Comparison of ENCODE assay signal across 8 cellular contexts in genomic region chr19:42423462-42424344, GRCh38. TPM values are rescaled to one million over a fixed set of nuclear protein-coding genes. Genes with fewer than 3 reads are reported as not detected.
DNase-seq lines count a peak whose midpoint lies in the region; ATAC-seq and TF ChIP-seq lines count a peak whose summit lies in the region.

No MANE protein-coding gene starts in this region.

- no peaks in the 10 kb centered on the region for H3K27me3 Mint-ChIP-seq in activated naive CD8-positive, alpha-beta T cell
- H3K27me3 Mint-ChIP-seq in glutamatergic neuron (ENCODE audit: unreplicated experiment): peaks cover 21% of the 10 kb centered on the region

- H2AFZ ChIP-seq in Karpas-422 (ENCODE audit: low read length) (peak overlapping the region; percentile 60; the same call in 1 of the 2 replicates), osteoblast (ENCODE audit: low read length) (peak overlapping the region; percentile 92)

- ATAC-seq in GM21723 (IDR thresholded peaks at IDR 0.05; ENCODE audit: unreplicated experiment) (peak; percentile 84), SK-N-SH treated with all-trans-retinoic acid at 6 μM for 48 hours (peak; percentile 99)

- H4K20me1 ChIP-seq in Karpas-422 (ENCODE audit: insufficient read depth, low read depth, low read length) (peaks cover 24% of the 10 kb centered on the region; the same call in 1 of the 2 replicates), osteoblast (ENCODE audit: insufficient read depth, low read length) (peaks cover 15% of the 10 kb centered on the region)

- H3K4me2 ChIP-seq in Karpas-422 (ENCODE audit: low read depth, low read length, poor library complexity, severe bottlenecking) (peak overlapping the region; percentile 73), osteoblast (ENCODE audit: insufficient read depth, low read length) (peak overlapping the region; percentile 95)

- no peaks in the 10 kb centered on the region for H3K9me3 Mint-ChIP-seq in activated naive CD8-positive, alpha-beta T cell (ENCODE audit: low read depth)
- H3K9me3 Mint-ChIP-seq in glutamatergic neuron (ENCODE audit: unreplicated experiment): peaks cover 18% of the 10 kb centered on the region

- H3K9me3 ChIP-seq in Karpas-422 (ENCODE audit: low read length): no peaks in the 10 kb centered on the region
- no peaks in the 10 kb centered on the region for H3K9me3 ChIP-seq in osteoblast (ENCODE audit: low read depth, low read length)

- H3K9me2 ChIP-seq in Karpas-422 (replicated peaks; ENCODE audit: insufficient read depth, low read length): no peaks in the 10 kb centered on the region

- H3K4me1 ChIP-seq in Karpas-422 (ENCODE audit: low read length) (peaks cover 31% of the 10 kb centered on the region), osteoblast (ENCODE audit: insufficient read depth, low read length) (peaks cover 20% of the 10 kb centered on the region)

- H3K4me3 ChIP-seq in Karpas-422 (ENCODE audit: low read length) (peak overlapping the region; percentile 78), osteoblast (ENCODE audit: insufficient read depth, low read length) (peak overlapping the region; percentile 81)

- H3K36me3 Mint-ChIP-seq in activated naive CD8-positive, alpha-beta T cell: no peaks in the 10 kb centered on the region
- H3K36me3 Mint-ChIP-seq in glutamatergic neuron (ENCODE audit: unreplicated experiment): no peaks in the 10 kb centered on the region

- H3K36me3 ChIP-seq in Karpas-422 (ENCODE audit: insufficient read depth, low read length) (peaks cover 1% of the 10 kb centered on the region; the same call in 1 of the 2 replicates), osteoblast (ENCODE audit: insufficient read depth, low read length) (no peaks in the 10 kb centered on the region)

- H3K9ac ChIP-seq in Karpas-422 (ENCODE audit: low read length): peak overlapping the region; percentile 88

- peak overlapping the region; percentile 97 for H3K4me3 Mint-ChIP-seq in activated naive CD8-positive, alpha-beta T cell
- peak overlapping the region; percentile 98 for H3K4me3 Mint-ChIP-seq in glutamatergic neuron (ENCODE audit: unreplicated experiment)

- H3K27me3 ChIP-seq in Karpas-422 (ENCODE audit: low read length) (no peaks in the 10 kb centered on the region), osteoblast (ENCODE audit: insufficient read depth, low read length) (no peaks in the 10 kb centered on the region)

- peaks cover 35% of the 10 kb centered on the region for H3K4me1 Mint-ChIP-seq in activated naive CD8-positive, alpha-beta T cell (ENCODE audit: low read depth)
- H3K4me1 Mint-ChIP-seq in glutamatergic neuron (ENCODE audit: low read depth, unreplicated experiment): peaks cover 36% of the 10 kb centered on the region

- DNase-seq in DMS79 treated with DMSO at 0.1 percent for 48 hours (lab: John Stamatoyannopoulos, UW): peak; percentile 86
- peak; percentile 99 for DNase-seq in Karpas-422
- DNase-seq in glutamatergic neuron: peak; percentile 90
- peak; percentile 99 for DNase-seq in osteoblast (ENCODE audit: insufficient read length, low spot score, missing footprints)

- peak overlapping the region; percentile 89 for H3K27ac Mint-ChIP-seq in activated naive CD8-positive, alpha-beta T cell
- H3K27ac Mint-ChIP-seq in glutamatergic neuron (ENCODE audit: unreplicated experiment): peak overlapping the region; percentile 95

- peak overlapping the region; percentile 92 for H3K27ac ChIP-seq in Karpas-422 (ENCODE audit: low read length)
- H3K27ac ChIP-seq in osteoblast (ENCODE audit: low read depth, low read length): no peak overlapping the region
- H3K27ac ChIP-seq in temporal lobe (ENCODE audit: low read depth, low read length): peak overlapping the region; percentile 79

- H3K79me2 ChIP-seq in Karpas-422 (ENCODE audit: low read length): peaks cover 34% of the 10 kb centered on the region
- no peaks in the 10 kb centered on the region for H3K79me2 ChIP-seq in osteoblast (ENCODE audit: insufficient read depth, low read length)

- TF ChIP-seq CTCF in glutamatergic neuron (IDR thresholded peaks at IDR 0.05; ENCODE audit: partially characterized antibody, unreplicated experiment) (no peak), osteoblast (IDR thresholded peaks at IDR 0.05; ENCODE audit: extremely low read depth, low read depth, low read length) (no peak)

TF ChIP-seq in SK-N-SH treated with all-trans-retinoic acid at 6 μM for 48 hours, 23 proteins besides CTCF, POLR2A, EP300 and RAD21:
- no peak for TF ChIP-seq ISL1 (CRISPR knock-in tag; IDR thresholded peaks at IDR 0.05)

RNA-seq across cellular contexts. Expression of gene LIPE, which starts 3.5 kb away (rescaled TPM):
- 16.3 and 50.6 TPM in 2 replicates for total RNA-seq in Karpas-422 (2014; rRNA removed; shearing (Covaris generic); ENCODE audit: low replicate concordance)
- total RNA-seq in glutamatergic neuron (ENCODE audit: unreplicated experiment) (39.0 TPM), osteoblast (1.8 and 2.7 TPM in 2 replicates), temporal lobe (6.9 TPM)

RNA-seq across cellular contexts. Expression of gene CXCL17, which starts 19.0 kb away (rescaled TPM):
- total RNA-seq in Karpas-422 (2014; rRNA removed; shearing (Covaris generic); ENCODE audit: low replicate concordance): not detected in 2 replicates
- total RNA-seq in glutamatergic neuron (ENCODE audit: unreplicated experiment): not detected
- total RNA-seq in osteoblast: not detected in 2 replicates
- total RNA-seq in temporal lobe: not detected

RNA-seq across cellular contexts. Expression of gene CNFN, which starts 33.6 kb away (rescaled TPM):
- total RNA-seq in Karpas-422 (2014; rRNA removed; shearing (Covaris generic); ENCODE audit: low replicate concordance): not detected in 2 replicates
- total RNA-seq in glutamatergic neuron (ENCODE audit: unreplicated experiment) (2.8 TPM), osteoblast (not detected in 2 replicates), temporal lobe (not detected)
